9 cellular contexts compared by ENCODE assay signal in genomic region chrX:134640914-134641313, GRCh38. TPM values are rescaled to one million over a fixed set of nuclear protein-coding genes. Genes with fewer than 3 reads are reported as not detected.
"Had no signal": no experiment of that assay in that cellular context is flagged by ENCODE, and none has a peak within 500 bp of the region (broad histone marks: within the 10 kb centered on the region; RNA-seq: fewer than 3 reads in every experiment).

No MANE protein-coding gene starts in this region.

- H3K4me1 ChIP-seq: HAP-1 had no signal

- H3K4me2 ChIP-seq: KMS-11 had no signal

- H3K27ac ChIP-seq: GM23248, KMS-11 had no signal

- H3K36me3 ChIP-seq: HAP-1 had no signal

- H3K9me3 ChIP-seq: HAP-1 had no signal

- ATAC-seq: HCT116 had no signal

- H3K4me3 ChIP-seq: GM23248, HAP-1 had no signal

- DNase-seq: GM23248, GOT3, H7, IMR-90, KBM-7 had no signal

- H3K9ac ChIP-seq: GM23248, KMS-11 had no signal

RNA-seq across cellular contexts. Expression of gene PLAC1, which starts 17.4 kb away (rescaled TPM):
- total RNA-seq: GM23248, HT-29 had no signal
